In the genomic region with DNA sequence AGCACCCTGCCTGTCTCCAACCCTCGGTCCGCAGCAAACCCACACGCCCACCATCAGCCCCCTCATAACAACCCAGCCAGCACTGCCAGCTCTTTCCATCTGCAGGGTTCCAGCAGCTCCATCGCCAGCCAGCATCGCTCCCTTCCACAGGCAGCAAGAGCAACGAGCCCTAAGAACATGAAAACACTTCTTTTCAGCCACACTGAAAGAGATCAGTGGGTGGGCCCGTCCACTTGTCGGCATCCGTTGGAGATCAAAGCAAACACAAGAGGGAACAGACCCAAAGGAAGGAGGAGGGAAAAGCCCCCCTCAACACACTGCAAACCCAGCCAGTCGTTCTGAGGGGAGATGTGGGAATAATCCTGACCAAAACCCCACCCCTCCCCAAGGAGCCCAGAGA, we compare ENCODE assay signal across 16 cellular contexts.
DNase-seq lines count a peak whose midpoint lies in the region; ATAC-seq and TF ChIP-seq lines count a peak whose summit lies in the region.
"Had no signal": no experiment of that assay in that cellular context is flagged by ENCODE, and none has a peak within 500 bp of the region (broad histone marks: within the 10 kb centered on the region; RNA-seq: fewer than 3 reads in every experiment).

No MANE protein-coding gene starts in this region.

- no peak for TF ChIP-seq CTCF in CD4-positive, alpha-beta T cell (IDR thresholded peaks at IDR 0.05)
- TF ChIP-seq CTCF in activated B cell treated with CpG ODN at 0.5 μM for 24 hours (IDR thresholded peaks at IDR 0.05) (no peak), osteocyte (IDR thresholded peaks at IDR 0.05) (no peak), Calu3 (IDR thresholded peaks at IDR 0.05; ENCODE audit: unreplicated experiment) (no peak)

- peak overlapping the region; percentile 62 for H3K4me3 Mint-ChIP-seq in CD4-positive, alpha-beta T cell
- H3K4me3 Mint-ChIP-seq in activated B cell treated with CpG ODN at 0.5 μM for 24 hours, result peak overlapping the region; percentile 2
- peak overlapping the region in 7 of 8 donors; percentile 2 to 83 (median 67) for H3K4me3 Mint-ChIP-seq in naive B cell
- no peak overlapping the region for H3K4me3 Mint-ChIP-seq in osteocyte (ENCODE audit: unreplicated experiment)
- no peak overlapping the region for H3K4me3 Mint-ChIP-seq in Calu3 (ENCODE audit: low read depth, unreplicated experiment)

- H3K4me1 Mint-ChIP-seq in CD4-positive, alpha-beta T cell (ENCODE audit: low read depth), result peaks cover 50% of the 10 kb centered on the region
- H3K4me1 Mint-ChIP-seq in activated B cell treated with CpG ODN at 0.5 μM for 24 hours (peaks cover 59% of the 10 kb centered on the region), naive B cell (peaks cover 48 to 61% (median 54%) of the 10 kb centered on the region in 3 donors), osteocyte (ENCODE audit: unreplicated experiment) (peaks cover 54% of the 10 kb centered on the region), Calu3 (ENCODE audit: low read depth, unreplicated experiment) (peaks cover 10% of the 10 kb centered on the region)

- intact Hi-C loops in CD4-positive, alpha-beta T cell (cut with DNase I, micrococcal nuclease), result loop anchor here in 1 of 2 experiments (10.0 kb wide), 1 partner anchor 534 kb away; the partner anchor contains the start of gene EIF4E3
- intact Hi-C loops in activated B cell treated with CpG ODN at 0.5 μM for 24 hours (cut with micrococcal nuclease) (no loop called here), Calu3 (cut with micrococcal nuclease; ENCODE audit: unreplicated experiment) (no loop called here)

- H3K27me3 Mint-ChIP-seq in CD4-positive, alpha-beta T cell, result no peaks in the 10 kb centered on the region
- peaks cover 26% of the 10 kb centered on the region for H3K27me3 Mint-ChIP-seq in activated B cell treated with CpG ODN at 0.5 μM for 24 hours
- peaks cover 0 to 7% (median 6%) of the 10 kb centered on the region in 3 donors for H3K27me3 Mint-ChIP-seq in naive B cell
- peaks cover 16% of the 10 kb centered on the region for H3K27me3 Mint-ChIP-seq in osteocyte (ENCODE audit: unreplicated experiment)
- peaks cover 84% of the 10 kb centered on the region for H3K27me3 Mint-ChIP-seq in Calu3 (ENCODE audit: unreplicated experiment)

- no peaks in the 10 kb centered on the region for H3K36me3 Mint-ChIP-seq in CD4-positive, alpha-beta T cell (ENCODE audit: low read depth)
- H3K36me3 Mint-ChIP-seq in activated B cell treated with CpG ODN at 0.5 μM for 24 hours (ENCODE audit: low read depth) (no peaks in the 10 kb centered on the region), naive B cell (peaks cover 4 to 7% of the 10 kb centered on the region in 2 donors), osteocyte (ENCODE audit: unreplicated experiment) (no peaks in the 10 kb centered on the region), Calu3 (ENCODE audit: insufficient read depth, unreplicated experiment) (no peaks in the 10 kb centered on the region)

- H3K27me3 ChIP-seq in CD4-positive, alpha-beta T cell (ENCODE audit: control insufficient read depth, insufficient read depth, low read length), result no peaks in the 10 kb centered on the region
- H3K27me3 ChIP-seq: upper lobe of left lung had no signal

- POLR2A ChIA-PET in CD4-positive, alpha-beta T cell (lab: Charles Lee), result interaction anchor here (0.7 to 1.9 kb wide), 7 partner anchors 16 to 90 kb away, joined by 3 to 5 read pairs (median 4); no protein-coding TSS in a partner anchor
- POLR2A ChIA-PET in activated B cell treated with CpG ODN at 0.5 μM for 24 hours (lab: Charles Lee), result interaction anchor here (0.9 kb wide), 1 partner anchor 81 kb away, joined by 4 read pairs; no protein-coding TSS in a partner anchor

- no peak overlapping the region for H3K27ac ChIP-seq in CD4-positive, alpha-beta T cell (ENCODE audit: low read depth, low read length)
- H3K27ac ChIP-seq: heart right ventricle had no signal

- DNase-seq in CD4-positive, alpha-beta T cell, result no peak
- peak; percentile 45 for DNase-seq in ELF-1 (ENCODE audit: low read depth, low spot score)
- no peak for DNase-seq in activated B cell treated with CpG ODN at 0.5 μM for 24 hours
- DNase-seq in naive B cell, result no peak
- no peak for DNase-seq in osteocyte (ENCODE audit: extremely low spot score, unreplicated experiment)
- no peak for DNase-seq in activated CD8-positive, alpha-beta memory T cell treated with anti-CD3 and anti-CD28 coated beads, Interleukin-2, amount 50 U/mL, for 4 hours
- DNase-seq in Calu3, result no peak
- DNase-seq: activated CD4-positive, CD25-positive, alpha-beta regulatory T cell treated with anti-CD3 and anti-CD28 coated beads, Interleukin-2, amount 50 U/mL, for 72 hours; activated T-cell treated with anti-CD3 and anti-CD28 coated beads, Interleukin-2, amount 50 U/mL, for 48 hours; aorta; cortex of kidney; heart right ventricle; MV-4-11; stimulated activated CD4-positive, alpha-beta T cell treated with anti-CD3 and anti-CD28 coated beads, Interleukin-1b, Interleukin-23, amount 100 ng/mL, for 48 hours; upper lobe of left lung had no signal

- H3K9me3 Mint-ChIP-seq in CD4-positive, alpha-beta T cell, result no peaks in the 10 kb centered on the region
- H3K9me3 Mint-ChIP-seq in activated B cell treated with CpG ODN at 0.5 μM for 24 hours (peaks cover 3% of the 10 kb centered on the region), naive B cell (peaks cover 2 to 5% (median 4%) of the 10 kb centered on the region in 7 donors), osteocyte (ENCODE audit: unreplicated experiment) (no peaks in the 10 kb centered on the region), Calu3 (ENCODE audit: low read depth, unreplicated experiment) (no peaks in the 10 kb centered on the region)

- CTCF ChIA-PET in CD4-positive, alpha-beta T cell (lab: Charles Lee), result no interaction called here
- CTCF ChIA-PET in activated B cell treated with CpG ODN at 0.5 μM for 24 hours (lab: Charles Lee), result no interaction called here
- CTCF ChIA-PET in Calu3 (lab: Charles Lee), result no interaction called here

- no peaks in the 10 kb centered on the region for H3K9me3 ChIP-seq in CD4-positive, alpha-beta T cell (ENCODE audit: control insufficient read depth, low read length)
- H3K9me3 ChIP-seq: heart right ventricle, upper lobe of left lung had no signal

- peak overlapping the region; percentile 54 for H3K27ac Mint-ChIP-seq in CD4-positive, alpha-beta T cell
- H3K27ac Mint-ChIP-seq in activated B cell treated with CpG ODN at 0.5 μM for 24 hours (peak overlapping the region; percentile 6), naive B cell (peak overlapping the region in 5 of 6 donors; percentile 34 to 95 (median 82)), osteocyte (ENCODE audit: unreplicated experiment) (no peak overlapping the region), Calu3 (ENCODE audit: unreplicated experiment) (no peak overlapping the region)

- ATAC-seq in CD4-positive, alpha-beta T cell (ENCODE audit: poor library complexity), result no peak
- ATAC-seq in activated B cell treated with CpG ODN at 0.5 μM for 24 hours (ENCODE audit: low read depth), result no peak
- no peak for ATAC-seq in naive B cell (ENCODE audit: low read depth in 2 of 2)
- no peak for ATAC-seq in HG03196 (IDR thresholded peaks at IDR 0.05; ENCODE audit: unreplicated experiment)

- no TSS peak for BruUV-seq in Calu3 (replicated peaks; lab: Mats Ljungman, UMichigan)

Comparison
In these comparisons a context has a peak if more than half of its experiments do, and no peak if none do; other contexts are left out.
1. H3K27ac Mint-ChIP-seq: peak in CD4-positive, alpha-beta T cell (single experiment), activated B cell treated with CpG ODN at 0.5 μM for 24 hours (single experiment) and naive B cell (5 of 6); none in osteocyte (single experiment) and Calu3 (single experiment).
2. H3K4me3 Mint-ChIP-seq: peak in CD4-positive, alpha-beta T cell (single experiment), activated B cell treated with CpG ODN at 0.5 μM for 24 hours (single experiment) and naive B cell (7 of 8); none in osteocyte (single experiment) and Calu3 (single experiment).